Comparison of ENCODE assay signal across 9 cellular contexts in genomic region chr13:32045963-32046785, GRCh38. TPM values are rescaled to one million over a fixed set of nuclear protein-coding genes. Genes with fewer than 3 reads are reported as not detected.
DNase-seq lines count a peak whose midpoint lies in the region; ATAC-seq and TF ChIP-seq lines count a peak whose summit lies in the region.
"Had no signal": no experiment of that assay in that cellular context is flagged by ENCODE, and none has a peak within 500 bp of the region (broad histone marks: within the 10 kb centered on the region; RNA-seq: fewer than 3 reads in every experiment).

No MANE protein-coding gene starts in this region.

- H2AFZ ChIP-seq in GM23338: no peak overlapping the region

- DNase-seq in GM23338 (ENCODE audit: low spot score) (peak; percentile 31), NCI-H510A treated with DMSO at 0.1 percent for 48 hours (lab: John Stamatoyannopoulos, UW) (peak; percentile 70), HUDEP-2 (lab: John Stamatoyannopoulos, UW; ENCODE audit: unreplicated experiment in 76 of 76) (no peak), GM10266 (ENCODE audit: extremely low spot score) (no peak)
- peak; percentile 9 for DNase-seq in central memory CD4-positive, alpha-beta T cell

- H3K4me1 ChIP-seq in GM23338 (ENCODE audit: insufficient read depth): peaks cover 16% of the 10 kb centered on the region; the same call in 1 of the 2 replicates
- H3K4me1 ChIP-seq in mesodermal cell (ENCODE audit: control insufficient read depth, insufficient read depth, low read length, poor library complexity, severe bottlenecking): peaks cover 7% of the 10 kb centered on the region

- WGBS in mesodermal cell (ENCODE audit: insufficient coverage in 2 of 2), 2 experiments: 86% methylated on average over 2 of the region's 4 CpGs; no CpG with 5 or more reads in 1 of the 2 experiments

- ATAC-seq in GM23338: peak; percentile 27; the same call in 2 of the 3 replicates
- ATAC-seq in HG03135 (IDR thresholded peaks at IDR 0.05; ENCODE audit: unreplicated experiment): no peak
- no peak for ATAC-seq in HG03432 (IDR thresholded peaks at IDR 0.05; ENCODE audit: unreplicated experiment)

- no peaks in the 10 kb centered on the region for H3K27me3 ChIP-seq in GM23338 (ENCODE audit: insufficient read depth)

- TF ChIP-seq CTCF in GM23338 (conservative IDR thresholded peaks at IDR 0.05; ENCODE audit: low read depth in 2 of 2) (no peak), GM10266 (IDR thresholded peaks at IDR 0.05; ENCODE audit: control insufficient read depth, insufficient read depth, low read depth, missing control alignments) (no peak)

- H3K36me3 Mint-ChIP-seq in GM23338 (ENCODE audit: low read depth): no peaks in the 10 kb centered on the region
- H3K36me3 Mint-ChIP-seq: IgD-negative memory B cell had no signal

- H3K4me3 ChIP-seq in GM23338: no peak overlapping the region
- no peak overlapping the region for H3K4me3 ChIP-seq in mesodermal cell (ENCODE audit: extremely low read depth, insufficient read depth, low read length, poor library complexity, severe bottlenecking)

- H3K9me2 ChIP-seq in GM23338 (ENCODE audit: insufficient read depth): peaks cover 5% of the 10 kb centered on the region; the same call in 1 of the 2 replicates

- no peaks in the 10 kb centered on the region for H3K79me2 ChIP-seq in GM23338 (replicated peaks; ENCODE audit: insufficient read depth)

- H4K20me1 ChIP-seq in GM23338 (replicated peaks; ENCODE audit: insufficient read depth): no peaks in the 10 kb centered on the region

- no peak overlapping the region for H3K4me3 Mint-ChIP-seq in GM23338
- H3K4me3 Mint-ChIP-seq: IgD-negative memory B cell had no signal

- no peak overlapping the region for H3K4me2 ChIP-seq in GM23338

- peaks cover 2% of the 10 kb centered on the region for H3K27me3 Mint-ChIP-seq in GM23338 (ENCODE audit: insufficient read depth, low read depth, poor library complexity)

- H3K27ac ChIP-seq in GM23338 (ENCODE audit: low read depth) (peak overlapping the region; percentile 64; the same call in 1 of the 2 replicates), mesodermal cell (ENCODE audit: low read depth, low read length, severe bottlenecking) (peak overlapping the region; percentile 63)

- H3K27ac Mint-ChIP-seq in GM23338: peak overlapping the region; percentile 90
- H3K27ac Mint-ChIP-seq: IgD-negative memory B cell had no signal

- H3K9me3 ChIP-seq in mesodermal cell (ENCODE audit: control insufficient read depth, low read length): no peaks in the 10 kb centered on the region

- no peaks in the 10 kb centered on the region for H3F3A ChIP-seq in GM23338 (replicated peaks; ENCODE audit: low read depth)

- H3K4me1 Mint-ChIP-seq in GM23338: peaks cover 25% of the 10 kb centered on the region

- H3K36me3 ChIP-seq in GM23338 (ENCODE audit: insufficient read depth) (no peaks in the 10 kb centered on the region), mesodermal cell (ENCODE audit: control insufficient read depth, insufficient read depth, low read length) (no peaks in the 10 kb centered on the region)

- no peaks in the 10 kb centered on the region for H3K9me3 Mint-ChIP-seq in GM23338

TF ChIP-seq in GM23338, 12 proteins besides CTCF, POLR2A, EP300 and RAD21:
- TF ChIP-seq NANOG (IDR thresholded peaks at IDR 0.05; ENCODE audit: borderline replicate concordance) (no peak), ZNF114 (CRISPR knock-in tag; IDR thresholded peaks at IDR 0.05) (no peak)

RNA-seq across cellular contexts. Expression of gene FRY, which starts 14.6 kb away (rescaled TPM):
- total RNA-seq in GM23338 (2014; rRNA removed; shearing (Covaris generic)): 4.1 and 10.1 TPM in 2 replicates
- 1.3 and 2.4 TPM in 2 replicates for polyA plus RNA-seq in GM23338 (2016; fragmentation: Nextera tagmentation; extraction: Ambion mirVana)
- 0.85 TPM for polyA plus RNA-seq in mesodermal cell (2013, experiment 1 of 2)
- 1.4 TPM for polyA plus RNA-seq in mesodermal cell (2013, experiment 2 of 2)

Comparison
In these comparisons a context has a peak if more than half of its experiments do, and no peak if none do; other contexts are left out.
1. DNase-seq: peak in GM23338 (single experiment), NCI-H510A treated with DMSO at 0.1 percent for 48 hours (single experiment) and central memory CD4-positive, alpha-beta T cell (single experiment); none in HUDEP-2 (0 of 76) and GM10266 (single experiment).